ENCODE assay signal across 13 cellular contexts in genomic region chr11:117606211-117606610, GRCh38.
A peak's percentile ranks its signal among the peaks of the same experiment; 100 is the strongest.
DNase-seq lines count a peak whose midpoint lies in the region; ATAC-seq, FAIRE-seq and TF ChIP-seq lines count a peak whose summit lies in the region.
"Had no signal": no experiment of that assay in that cellular context is flagged by ENCODE, and none has a peak within 500 bp of the region (broad histone marks: within the 10 kb centered on the region; RNA-seq: fewer than 3 reads in every experiment).

No MANE protein-coding gene starts in this region.

- peak; percentile 50 for ATAC-seq in GM18870 (IDR thresholded peaks at IDR 0.05; ENCODE audit: unreplicated experiment)
- peak; percentile 72 for ATAC-seq in HG03066 (IDR thresholded peaks at IDR 0.05; ENCODE audit: low read depth, unreplicated experiment)
- no peak for ATAC-seq in GM19463 (IDR thresholded peaks at IDR 0.05; ENCODE audit: unreplicated experiment)
- ATAC-seq: left lobe of liver had no signal

- DNase-seq in activated CD4-positive, alpha-beta T cell treated with anti-CD3 and anti-CD28 coated beads, Interleukin-2, amount 10 ng/mL, durations not matched to agents 7 days and 5 days, result peak; percentile 20
- DNase-seq in activated CD4-positive, alpha-beta T cell treated with anti-CD3 and anti-CD28 coated beads, Interleukin-2, amount 50 U/mL, for 1 hour, result no peak
- DNase-seq in small intestine (no peak), amygdala (lab: John Stamatoyannopoulos, UW) (no peak)
- DNase-seq: ACHN; central memory CD4-positive, alpha-beta T cell had no signal

- TF ChIP-seq CTCF in brain (conservative IDR thresholded peaks at IDR 0.05), result no peak

- H3K36me3 Mint-ChIP-seq in activated CD4-positive, alpha-beta T cell treated with anti-CD3 and anti-CD28 coated beads, Interleukin-2, amount 10 ng/mL, durations not matched to agents 7 days and 5 days (ENCODE audit: low read depth), result no peaks in the 10 kb centered on the region
- H3K36me3 Mint-ChIP-seq in brain, result no peaks in the 10 kb centered on the region

- POLR2A ChIA-PET in activated CD4-positive, alpha-beta T cell treated with anti-CD3 and anti-CD28 coated beads, Interleukin-2, amount 10 ng/mL, durations not matched to agents 7 days and 5 days (lab: Charles Lee), result no interaction called here

- CTCF ChIA-PET in activated CD4-positive, alpha-beta T cell treated with anti-CD3 and anti-CD28 coated beads, Interleukin-2, amount 10 ng/mL, durations not matched to agents 7 days and 5 days (lab: Charles Lee), result interaction anchor here (0.6 kb wide), 1 partner anchor 23 kb away, joined by 3 read pairs; no protein-coding TSS in a partner anchor

- H3K27me3 ChIP-seq in small intestine (ENCODE audit: control insufficient read depth in 2 of 2, insufficient read depth in 2 of 2, low read length in 2 of 2), result no peaks in the 10 kb centered on the region

- no peaks in the 10 kb centered on the region for H3K36me3 ChIP-seq in small intestine (ENCODE audit: control insufficient read depth in 2 of 2, insufficient read depth in 2 of 2, low read length in 2 of 2)

- WGBS in small intestine, 3 donors, result 21 to 38% (median 24%) methylated on average over 5 of the region's 5 CpGs

- peaks cover 18% of the 10 kb centered on the region for H3K4me1 Mint-ChIP-seq in activated CD4-positive, alpha-beta T cell treated with anti-CD3 and anti-CD28 coated beads, Interleukin-2, amount 10 ng/mL, durations not matched to agents 7 days and 5 days
- H3K4me1 Mint-ChIP-seq in brain, result peaks cover 86% of the 10 kb centered on the region

- no peaks in the 10 kb centered on the region for H3K9me3 ChIP-seq in small intestine (ENCODE audit: control insufficient read depth, low read depth)

- no peak overlapping the region for H3K4me3 ChIP-seq in small intestine (ENCODE audit: low read depth in 1 of 2, low read length in 2 of 2)
- H3K4me3 ChIP-seq: SK-N-MC had no signal

- peaks cover 2% of the 10 kb centered on the region for H3K27me3 Mint-ChIP-seq in activated CD4-positive, alpha-beta T cell treated with anti-CD3 and anti-CD28 coated beads, Interleukin-2, amount 10 ng/mL, durations not matched to agents 7 days and 5 days
- H3K27me3 Mint-ChIP-seq in brain, result peaks cover 3% of the 10 kb centered on the region

- no peak for FAIRE-seq in small intestine (lab: Jason Lieb, UNC)

- no peaks in the 10 kb centered on the region for H3K9me3 Mint-ChIP-seq in activated CD4-positive, alpha-beta T cell treated with anti-CD3 and anti-CD28 coated beads, Interleukin-2, amount 10 ng/mL, durations not matched to agents 7 days and 5 days
- H3K9me3 Mint-ChIP-seq in brain, result peaks cover 0 to 3% (median 0%) of the 10 kb centered on the region in 5 experiments

- H3K27ac Mint-ChIP-seq in activated CD4-positive, alpha-beta T cell treated with anti-CD3 and anti-CD28 coated beads, Interleukin-2, amount 10 ng/mL, durations not matched to agents 7 days and 5 days, result no peak overlapping the region
- peak overlapping the region in 4 of 5 experiments; percentile 8 to 97 (median 54) for H3K27ac Mint-ChIP-seq in brain

- no peak overlapping the region for H3K4me3 Mint-ChIP-seq in activated CD4-positive, alpha-beta T cell treated with anti-CD3 and anti-CD28 coated beads, Interleukin-2, amount 10 ng/mL, durations not matched to agents 7 days and 5 days
- no peak overlapping the region for H3K4me3 Mint-ChIP-seq in brain

- no peak overlapping the region for H3K27ac ChIP-seq in small intestine (ENCODE audit: low read depth in 1 of 2, low read length in 1 of 2)
- H3K27ac ChIP-seq: SK-N-MC, VCaP had no signal

- no peaks in the 10 kb centered on the region for H3K4me1 ChIP-seq in small intestine (ENCODE audit: control insufficient read depth in 2 of 2, insufficient read depth in 1 of 2, low read depth in 1 of 2, low read length in 1 of 2)
